In genomic region chr15:52020253-52021085, GRCh38 we compare ENCODE assay signal across 8 cellular contexts. TPM values are rescaled to one million over a fixed set of nuclear protein-coding genes. Genes with fewer than 3 reads are reported as not detected.
DNase-seq lines count a peak whose midpoint lies in the region; ATAC-seq, FAIRE-seq and TF ChIP-seq lines count a peak whose summit lies in the region.

No MANE protein-coding gene starts in this region.

- peaks cover 0 to 45% (median 37%) of the 10 kb centered on the region in 9 donors for H3K4me1 ChIP-seq in heart right ventricle

- H3K27ac ChIP-seq in heart right ventricle: peak overlapping the region; percentile 91 to 97 (median 94)

- H3K27me3 ChIP-seq in heart right ventricle: no peaks in the 10 kb centered on the region

- FAIRE-seq in urothelium cell line (lab: Jason Lieb, UNC): no peak

- ATAC-seq in heart right ventricle: peak in 2 of 8 donors; percentile 3
- no peak for ATAC-seq in Right ventricle myocardium inferior

- no peak for TF ChIP-seq CTCF in heart right ventricle (IDR thresholded peaks at IDR 0.05)
- TF ChIP-seq CTCF in WI38 (IDR thresholded peaks at IDR 0.05; ENCODE audit: low read depth, low read length): no peak
- no peak for TF ChIP-seq CTCF in foreskin fibroblast (IDR thresholded peaks at IDR 0.05; ENCODE audit: low read depth, low read length)

- no peak for DNase-seq in heart right ventricle
- no peak for DNase-seq in Right ventricle myocardium inferior (ENCODE audit: missing footprints)
- peak in 1 of 2 donors; percentile 29 for DNase-seq in foreskin fibroblast
- DNase-seq in putamen (ENCODE audit: low spot score): peak; percentile 8
- DNase-seq in stimulated activated CD4-positive, alpha-beta T cell treated with anti-CD3 and anti-CD28 coated beads, Interleukin-12 subunit alpha, Interleukin-12 subunit beta, amount 100 ng/mL, for 4 hours: no peak
- DNase-seq in urothelium cell line (ENCODE audit: low spot score): no peak
- no peak for DNase-seq in COR-L47 (lab: John Stamatoyannopoulos, UW)

- 6 to 8% methylated on average over 10 of the region's 10 CpGs for WGBS in heart right ventricle, 2 donors

- intact Hi-C loops in heart right ventricle (cut with DNase I) (loop anchor here in 2 of 10 donors (5.0 kb wide), 2 partner anchors 38 to 48 kb away; partner anchors contain the start of gene LEO1 (in 1 of the 2)), Right ventricle myocardium inferior (cut with DNase I) (no loop called here)

- no peaks in the 10 kb centered on the region for H3K9me3 ChIP-seq in heart right ventricle

- H3K36me3 ChIP-seq in heart right ventricle: no peaks in the 10 kb centered on the region

- H3K4me3 ChIP-seq in heart right ventricle (peak overlapping the region; percentile 56 to 83 (median 76)), WI38 (ENCODE audit: low read depth, low read length) (peak overlapping the region; percentile 82), foreskin fibroblast (ENCODE audit: low read depth in 1 of 2, low read length in 2 of 2) (peak overlapping the region; percentile 57 to 80)

RNA-seq across cellular contexts. Expression of gene MAPK6, which starts 1.4 kb away (rescaled TPM):
- 10 to 100 TPM; 13.5 to 21.8 (median 18.1) TPM for total RNA-seq in heart right ventricle
- 1 to 10 TPM; 4.2 to 7.9 TPM for polyA plus RNA-seq in heart right ventricle
- 22.6 TPM for total RNA-seq in Right ventricle myocardium inferior

RNA-seq across cellular contexts. Expression of gene LEO1, which starts 48.9 kb away (rescaled TPM):
- total RNA-seq in heart right ventricle (1 to 10 TPM; 6.6 to 9.1 (median 8.2) TPM), Right ventricle myocardium inferior (8.5 TPM)
- 1 to 10 TPM; 6.9 to 8.8 TPM for polyA plus RNA-seq in heart right ventricle
